In genomic region chr17:36761203-36761945, GRCh38 we compare ENCODE assay signal across 27 cellular contexts.
A peak's percentile ranks its signal among the peaks of the same experiment; 100 is the strongest.
DNase-seq lines count a peak whose midpoint lies in the region; ATAC-seq lines count a peak whose summit lies in the region.
"Had no signal": no experiment of that assay in that cellular context is flagged by ENCODE, and none has a peak within 500 bp of the region (broad histone marks: within the 10 kb centered on the region; RNA-seq: fewer than 3 reads in every experiment).

No MANE protein-coding gene starts in this region.

- peak overlapping the region; percentile 1 for H3K27ac Mint-ChIP-seq in activated naive CD8-positive, alpha-beta T cell treated with anti-CD3 and anti-CD28 coated beads, Interleukin-2, amount 10 ng/mL, durations not matched to agents 7 days and 5 days
- H3K27ac Mint-ChIP-seq in activated naive CD8-positive, alpha-beta T cell treated with anti-CD3 and anti-CD28 coated beads, Interleukin-2, amount 50 U/mL, for 24 hours = no peak overlapping the region
- H3K27ac Mint-ChIP-seq in naive thymus-derived CD4-positive, alpha-beta T cell = peak overlapping the region in 4 of 9 donors; percentile 0 to 6 (median 0)
- no peak overlapping the region for H3K27ac Mint-ChIP-seq in activated CD8-positive, alpha-beta memory T cell treated with anti-CD3 and anti-CD28 coated beads, Interleukin-2, amount 10 ng/mL, durations not matched to agents 7 days and 5 days
- H3K27ac Mint-ChIP-seq: activated naive CD4-positive, alpha-beta T cell treated with anti-CD3 and anti-CD28 coated beads, Interleukin-2, amount 50 U/mL, for 24 hours; CD4-positive, alpha-beta T cell had no signal

- H3K27ac ChIP-seq in naive thymus-derived CD4-positive, alpha-beta T cell (ENCODE audit: low read depth, low read length) = no peak overlapping the region
- H3K27ac ChIP-seq: A549, pancreas, SJSA1, thoracic aorta, uterus had no signal

- no peaks in the 10 kb centered on the region for H3K9me3 ChIP-seq in naive thymus-derived CD4-positive, alpha-beta T cell (ENCODE audit: control insufficient read depth in 2 of 3, low read length in 3 of 3)
- H3K9me3 ChIP-seq: A549, pancreas, SJSA1, thoracic aorta, uterus had no signal

- H3K9me3 Mint-ChIP-seq in activated naive CD8-positive, alpha-beta T cell treated with anti-CD3 and anti-CD28 coated beads, Interleukin-2, amount 10 ng/mL, durations not matched to agents 7 days and 5 days = peaks cover 6% of the 10 kb centered on the region
- no peaks in the 10 kb centered on the region for H3K9me3 Mint-ChIP-seq in activated naive CD8-positive, alpha-beta T cell treated with anti-CD3 and anti-CD28 coated beads, Interleukin-2, amount 50 U/mL, for 24 hours
- peaks cover 0 to 6% (median 0%) of the 10 kb centered on the region in 11 donors for H3K9me3 Mint-ChIP-seq in naive thymus-derived CD4-positive, alpha-beta T cell
- peaks cover 5% of the 10 kb centered on the region for H3K9me3 Mint-ChIP-seq in activated CD8-positive, alpha-beta memory T cell treated with anti-CD3 and anti-CD28 coated beads, Interleukin-2, amount 10 ng/mL, durations not matched to agents 7 days and 5 days (ENCODE audit: low read depth)
- H3K9me3 Mint-ChIP-seq in activated T-cell treated with anti-CD3 and anti-CD28 coated beads, Interleukin-2, amount 50 U/mL, for 4 hours = no peaks in the 10 kb centered on the region
- H3K9me3 Mint-ChIP-seq: activated naive CD4-positive, alpha-beta T cell treated with anti-CD3 and anti-CD28 coated beads, Interleukin-2, amount 50 U/mL, for 24 hours; CD4-positive, alpha-beta T cell had no signal

- H3K36me3 ChIP-seq in naive thymus-derived CD4-positive, alpha-beta T cell (ENCODE audit: control insufficient read depth in 2 of 3, insufficient read depth in 3 of 3, low read length in 3 of 3) = no peaks in the 10 kb centered on the region
- H3K36me3 ChIP-seq: pancreas, SJSA1, thoracic aorta, uterus had no signal

- no peaks in the 10 kb centered on the region for H3K27me3 Mint-ChIP-seq in activated naive CD8-positive, alpha-beta T cell treated with anti-CD3 and anti-CD28 coated beads, Interleukin-2, amount 10 ng/mL, durations not matched to agents 7 days and 5 days
- H3K27me3 Mint-ChIP-seq in activated naive CD8-positive, alpha-beta T cell treated with anti-CD3 and anti-CD28 coated beads, Interleukin-2, amount 50 U/mL, for 24 hours = no peaks in the 10 kb centered on the region
- no peaks in the 10 kb centered on the region for H3K27me3 Mint-ChIP-seq in naive thymus-derived CD4-positive, alpha-beta T cell
- no peaks in the 10 kb centered on the region for H3K27me3 Mint-ChIP-seq in activated CD8-positive, alpha-beta memory T cell treated with anti-CD3 and anti-CD28 coated beads, Interleukin-2, amount 10 ng/mL, durations not matched to agents 7 days and 5 days
- no peaks in the 10 kb centered on the region for H3K27me3 Mint-ChIP-seq in activated T-cell treated with anti-CD3 and anti-CD28 coated beads, Interleukin-2, amount 50 U/mL, for 4 hours (ENCODE audit: low read depth)
- H3K27me3 Mint-ChIP-seq: activated naive CD4-positive, alpha-beta T cell treated with anti-CD3 and anti-CD28 coated beads, Interleukin-2, amount 50 U/mL, for 24 hours; CD4-positive, alpha-beta T cell had no signal

- no peak overlapping the region for H3K4me3 Mint-ChIP-seq in activated naive CD8-positive, alpha-beta T cell treated with anti-CD3 and anti-CD28 coated beads, Interleukin-2, amount 10 ng/mL, durations not matched to agents 7 days and 5 days
- no peak overlapping the region for H3K4me3 Mint-ChIP-seq in activated naive CD8-positive, alpha-beta T cell treated with anti-CD3 and anti-CD28 coated beads, Interleukin-2, amount 50 U/mL, for 24 hours
- H3K4me3 Mint-ChIP-seq in naive thymus-derived CD4-positive, alpha-beta T cell = no peak overlapping the region
- no peak overlapping the region for H3K4me3 Mint-ChIP-seq in activated CD8-positive, alpha-beta memory T cell treated with anti-CD3 and anti-CD28 coated beads, Interleukin-2, amount 10 ng/mL, durations not matched to agents 7 days and 5 days
- H3K4me3 Mint-ChIP-seq in activated T-cell treated with anti-CD3 and anti-CD28 coated beads, Interleukin-2, amount 50 U/mL, for 4 hours = no peak overlapping the region
- H3K4me3 Mint-ChIP-seq: activated naive CD4-positive, alpha-beta T cell treated with anti-CD3 and anti-CD28 coated beads, Interleukin-2, amount 50 U/mL, for 24 hours; CD4-positive, alpha-beta T cell had no signal

- H3K36me3 Mint-ChIP-seq in activated naive CD8-positive, alpha-beta T cell treated with anti-CD3 and anti-CD28 coated beads, Interleukin-2, amount 10 ng/mL, durations not matched to agents 7 days and 5 days = no peaks in the 10 kb centered on the region
- H3K36me3 Mint-ChIP-seq in activated naive CD8-positive, alpha-beta T cell treated with anti-CD3 and anti-CD28 coated beads, Interleukin-2, amount 50 U/mL, for 24 hours (ENCODE audit: low read depth) = no peaks in the 10 kb centered on the region
- H3K36me3 Mint-ChIP-seq in naive thymus-derived CD4-positive, alpha-beta T cell = no peaks in the 10 kb centered on the region
- no peaks in the 10 kb centered on the region for H3K36me3 Mint-ChIP-seq in activated CD8-positive, alpha-beta memory T cell treated with anti-CD3 and anti-CD28 coated beads, Interleukin-2, amount 10 ng/mL, durations not matched to agents 7 days and 5 days
- H3K36me3 Mint-ChIP-seq in activated T-cell treated with anti-CD3 and anti-CD28 coated beads, Interleukin-2, amount 50 U/mL, for 4 hours (ENCODE audit: insufficient read depth) = no peaks in the 10 kb centered on the region
- H3K36me3 Mint-ChIP-seq: activated naive CD4-positive, alpha-beta T cell treated with anti-CD3 and anti-CD28 coated beads, Interleukin-2, amount 50 U/mL, for 24 hours had no signal

- DNase-seq in activated naive CD8-positive, alpha-beta T cell treated with anti-CD3 and anti-CD28 coated beads, Interleukin-2, amount 10 ng/mL, durations not matched to agents 7 days and 5 days = no peak
- DNase-seq in activated naive CD8-positive, alpha-beta T cell treated with anti-CD3 and anti-CD28 coated beads, Interleukin-2, amount 50 U/mL, for 24 hours = no peak
- peak; percentile 84 for DNase-seq in ecto neural progenitor cell (ENCODE audit: low spot score)
- DNase-seq in naive thymus-derived CD4-positive, alpha-beta T cell = no peak
- DNase-seq in activated CD8-positive, alpha-beta memory T cell treated with anti-CD3 and anti-CD28 coated beads, Interleukin-2, amount 10 ng/mL, durations not matched to agents 7 days and 5 days = no peak
- no peak for DNase-seq in NCI-H2196 (lab: John Stamatoyannopoulos, UW; ENCODE audit: unreplicated experiment)
- no peak for DNase-seq in activated T-cell treated with anti-CD3 and anti-CD28 coated beads, Interleukin-2, amount 50 U/mL, for 4 hours
- DNase-seq: activated CD8-positive, alpha-beta memory T cell treated with anti-CD3 and anti-CD28 coated beads, Interleukin-2, amount 50 U/mL, for 48 hours; AML-193; CD4-positive, alpha-beta T cell; DND-41; GF-D8; Kasumi-1; mammary epithelial cell; NCI-H1417 treated with DMSO at 0.1 percent for 48 hours; NCI-H2029 treated with DMSO at 0.1 percent for 48 hours; NCI-H774; pancreas; small intestine; stimulated activated naive CD8-positive, alpha-beta T cell treated with anti-CD3 and anti-CD28 coated beads, Interleukin-15, Interleukin-2, amounts not matched to agents 100 U/mL and 50 U/mL, for 24 hours; uterus had no signal

- CTCF ChIA-PET in naive thymus-derived CD4-positive, alpha-beta T cell (lab: Charles Lee) = no interaction called here
- CTCF ChIA-PET in activated CD8-positive, alpha-beta memory T cell treated with anti-CD3 and anti-CD28 coated beads, Interleukin-2, amount 10 ng/mL, durations not matched to agents 7 days and 5 days (lab: Charles Lee) = no interaction called here

- H3K4me3 ChIP-seq in naive thymus-derived CD4-positive, alpha-beta T cell (ENCODE audit: low read length) = no peak overlapping the region
- H3K4me3 ChIP-seq: A549, pancreas, SJSA1, thoracic aorta, uterus had no signal

- no peaks in the 10 kb centered on the region for H3K27me3 ChIP-seq in naive thymus-derived CD4-positive, alpha-beta T cell (ENCODE audit: control insufficient read depth in 2 of 2, insufficient read depth in 2 of 2, low read length in 2 of 2)
- H3K27me3 ChIP-seq: pancreas, SJSA1, uterus had no signal

- peaks cover 16% of the 10 kb centered on the region for H3K4me1 Mint-ChIP-seq in activated naive CD8-positive, alpha-beta T cell treated with anti-CD3 and anti-CD28 coated beads, Interleukin-2, amount 10 ng/mL, durations not matched to agents 7 days and 5 days
- peaks cover 14% of the 10 kb centered on the region for H3K4me1 Mint-ChIP-seq in activated naive CD8-positive, alpha-beta T cell treated with anti-CD3 and anti-CD28 coated beads, Interleukin-2, amount 50 U/mL, for 24 hours
- peaks cover 10 to 26% (median 17%) of the 10 kb centered on the region in 7 donors for H3K4me1 Mint-ChIP-seq in naive thymus-derived CD4-positive, alpha-beta T cell
- H3K4me1 Mint-ChIP-seq in activated CD8-positive, alpha-beta memory T cell treated with anti-CD3 and anti-CD28 coated beads, Interleukin-2, amount 10 ng/mL, durations not matched to agents 7 days and 5 days = peaks cover 16% of the 10 kb centered on the region
- H3K4me1 Mint-ChIP-seq in activated T-cell treated with anti-CD3 and anti-CD28 coated beads, Interleukin-2, amount 50 U/mL, for 4 hours (ENCODE audit: low read depth) = peaks cover 18% of the 10 kb centered on the region

- no peak for ATAC-seq in activated naive CD8-positive, alpha-beta T cell treated with anti-CD3 and anti-CD28 coated beads, Interleukin-2, amount 10 ng/mL, durations not matched to agents 7 days and 5 days (ENCODE audit: low read depth)
- ATAC-seq in activated naive CD8-positive, alpha-beta T cell treated with anti-CD3 and anti-CD28 coated beads, Interleukin-2, amount 50 U/mL, for 24 hours = no peak
- peak; percentile 31 for ATAC-seq in naive thymus-derived CD4-positive, alpha-beta T cell
- no peak for ATAC-seq in activated CD8-positive, alpha-beta memory T cell treated with anti-CD3 and anti-CD28 coated beads, Interleukin-2, amount 10 ng/mL, durations not matched to agents 7 days and 5 days
- no peak for ATAC-seq in HG03457 (IDR thresholded peaks at IDR 0.05; ENCODE audit: unreplicated experiment)
- ATAC-seq in activated T-cell treated with anti-CD3 and anti-CD28 coated beads, Interleukin-2, amount 50 U/mL, for 4 hours = no peak
- ATAC-seq: A549; HepG2; pancreas; stimulated activated naive CD8-positive, alpha-beta T cell treated with anti-CD3 and anti-CD28 coated beads, Interleukin-15, Interleukin-2, amounts not matched to agents 100 U/mL and 50 U/mL, for 24 hours had no signal

- intact Hi-C loops in naive thymus-derived CD4-positive, alpha-beta T cell (cut with micrococcal nuclease) = no loop called here

- peaks cover 0 to 16% of the 10 kb centered on the region in 2 donors for H3K4me1 ChIP-seq in naive thymus-derived CD4-positive, alpha-beta T cell (ENCODE audit: control insufficient read depth in 2 of 2, insufficient read depth in 2 of 2, low read length in 2 of 2)
- H3K4me1 ChIP-seq: A549, pancreas, SJSA1, uterus had no signal

- POLR2A ChIA-PET in activated naive CD8-positive, alpha-beta T cell treated with anti-CD3 and anti-CD28 coated beads, Interleukin-2, amount 10 ng/mL, durations not matched to agents 7 days and 5 days (lab: Charles Lee) = no interaction called here
- POLR2A ChIA-PET in naive thymus-derived CD4-positive, alpha-beta T cell (lab: Charles Lee) = no interaction called here
